10 cellular contexts compared by ENCODE assay signal in the genomic region with DNA sequence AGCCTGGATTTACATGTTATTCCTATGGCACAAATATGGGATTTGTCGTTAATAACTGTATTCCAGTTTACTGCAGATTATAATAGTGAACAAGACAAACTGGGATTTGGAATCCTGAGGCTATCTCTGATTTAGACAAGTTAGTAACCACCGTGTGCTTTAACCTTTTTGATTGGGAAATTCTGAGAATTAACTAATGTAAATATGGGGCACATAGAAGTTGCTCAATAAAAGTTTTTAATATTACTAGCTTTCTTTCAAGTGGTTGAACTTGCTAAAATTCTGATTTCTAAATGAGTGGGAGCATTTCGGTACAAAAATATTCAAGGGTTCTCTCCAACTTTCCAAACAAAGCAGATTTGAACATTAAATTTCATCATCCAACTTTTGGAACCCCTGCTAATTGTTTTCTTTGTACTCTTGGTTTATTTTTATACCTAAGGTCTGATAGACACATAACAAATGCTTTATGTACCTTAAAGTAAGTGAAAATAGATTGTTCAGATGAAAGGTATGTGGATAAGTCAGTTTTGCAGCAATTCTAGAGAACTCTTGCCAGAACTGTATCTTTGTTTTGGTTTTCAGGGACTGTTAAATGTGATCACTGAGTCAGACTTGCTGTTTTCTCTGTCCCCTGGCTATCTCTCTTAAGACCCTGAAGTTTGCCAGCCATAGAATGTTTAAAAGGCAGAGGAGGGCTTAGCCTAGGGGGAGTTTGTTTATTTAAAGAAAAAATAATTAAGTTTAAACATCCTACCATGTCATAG. TPM values are rescaled to one million over a fixed set of nuclear protein-coding genes. Genes with fewer than 3 reads are reported as not detected.
A peak's percentile ranks its signal among the peaks of the same experiment; 100 is the strongest.
DNase-seq lines count a peak whose midpoint lies in the region; ATAC-seq and TF ChIP-seq lines count a peak whose summit lies in the region.
"Had no signal": no experiment of that assay in that cellular context is flagged by ENCODE, and none has a peak within 500 bp of the region (broad histone marks: within the 10 kb centered on the region; RNA-seq: fewer than 3 reads in every experiment).

No MANE protein-coding gene starts in this region.

- H3K36me3 ChIP-seq in HCT116 (ENCODE audit: control insufficient read depth in 1 of 2, insufficient read depth in 2 of 2, low read length in 2 of 2) (no peaks in the 10 kb centered on the region), brain microvascular endothelial cell (replicated peaks) (no peaks in the 10 kb centered on the region), left lung (peaks cover 0 to 13% of the 10 kb centered on the region in 2 donors)

- H4K20me1 ChIP-seq in HCT116 (ENCODE audit: insufficient read depth) = peaks cover 5% of the 10 kb centered on the region; the same call in 1 of the 2 replicates

- TF ChIP-seq POLR2A in HCT116 (IDR thresholded peaks at IDR 0.05; ENCODE audit: borderline replicate concordance, extremely low read depth, insufficient read depth, insufficient read length) = no peak

- H3K79me2 ChIP-seq in HCT116 (ENCODE audit: insufficient read depth, low read length) = peaks cover 74% of the 10 kb centered on the region

- in situ Hi-C loops in brain microvascular endothelial cell (cut with HindIII; ENCODE audit: low pct_ligation_motif_present, low sequenced_read_pairs) = no loop called here

- H2AFZ ChIP-seq in HCT116 (ENCODE audit: low read depth, low read length, poor library complexity, severe bottlenecking) = no peak overlapping the region

- DNase-seq in A172 (ENCODE audit: low spot score) = peak; percentile 30
- no peak for DNase-seq in HCT116 (ENCODE audit: low read depth, low spot score)
- peak; percentile 60 for DNase-seq in brain microvascular endothelial cell
- no peak for DNase-seq in left lung
- no peak for DNase-seq in head of caudate nucleus
- no peak for DNase-seq in iPS-NIHi11 (ENCODE audit: low spot score)
- DNase-seq: anterior cingulate cortex, C1 segment of cervical spinal cord had no signal

- CTCF ChIA-PET in HCT116 (lab: Charles Lee) = no interaction called here

- no peak overlapping the region for H3K9ac ChIP-seq in HCT116 (ENCODE audit: low read length)

- ATAC-seq in HCT116 (no peak), left lung (peak; percentile 72), HG03159 (IDR thresholded peaks at IDR 0.05; ENCODE audit: unreplicated experiment) (no peak), GM21423 (IDR thresholded peaks at IDR 0.05; ENCODE audit: unreplicated experiment) (no peak)

- H3K4me2 ChIP-seq in HCT116 (ENCODE audit: low read length) = peak overlapping the region; percentile 6; the same call in 1 of the 2 replicates

- H3K4me1 ChIP-seq in HCT116 (ENCODE audit: control insufficient read depth in 1 of 2, insufficient read depth in 2 of 2, low read length in 2 of 2) (peaks cover 6 to 9% of the 10 kb centered on the region in 2 experiments; a peak in 3 of 4 replicates), left lung (peaks cover 0 to 6% of the 10 kb centered on the region in 2 donors)

- H3K27me3 ChIP-seq in HCT116 (ENCODE audit: insufficient read depth, low read length) (no peaks in the 10 kb centered on the region), brain microvascular endothelial cell (replicated peaks) (no peaks in the 10 kb centered on the region), left lung (no peaks in the 10 kb centered on the region)

- TF ChIP-seq RAD21 in HCT116 (IDR thresholded peaks at IDR 0.05; ENCODE audit: low read depth) = no peak

- RAD21 ChIA-PET in HCT116 (lab: Charles Lee; ENCODE audit: low non-redundant PET in 1 of 2, low total read pairs in 2 of 2, uncharacterized antibody in 2 of 2, unreplicated experiment in 2 of 2) = no interaction called here

- BruUV-seq in HCT116 (replicated peaks; lab: Mats Ljungman, UMichigan) = no TSS peak

- H3K4me3 ChIP-seq in HCT116 (replicated peaks in 1 of 2; ENCODE audit: low read depth in 1 of 2, low read length in 2 of 2) (no peak overlapping the region), brain microvascular endothelial cell (ENCODE audit: low read depth, low read length) (no peak overlapping the region), left lung (no peak overlapping the region)

- no peak overlapping the region; the same call in 1 of the 2 replicates for H3K27ac ChIP-seq in HCT116 (ENCODE audit: low read depth, low read length)
- peak overlapping the region; percentile 68 for H3K27ac ChIP-seq in brain microvascular endothelial cell
- peak overlapping the region; percentile 5 to 72 for H3K27ac ChIP-seq in left lung

- peaks cover 0 to 2% of the 10 kb centered on the region in 2 experiments; a peak in 1 of 4 replicates for H3K9me3 ChIP-seq in HCT116 (ENCODE audit: control insufficient read depth in 1 of 2, insufficient read depth in 1 of 2, low read depth in 1 of 2, low read length in 2 of 2)
- peaks cover 0 to 3% of the 10 kb centered on the region in 2 donors for H3K9me3 ChIP-seq in left lung

- intact Hi-C loops in HCT116 (cut with micrococcal nuclease) = no loop called here
- intact Hi-C loops in left lung (cut with DNase I) = no loop called here
- intact Hi-C loops in head of caudate nucleus (cut with DNase I) = no loop called here

- no peaks in the 10 kb centered on the region for H3K9me2 ChIP-seq in HCT116 (ENCODE audit: insufficient read depth)

- TF ChIP-seq CTCF in HCT116 (IDR thresholded peaks at IDR 0.05 in 2 of 3, conservative IDR thresholded peaks at IDR 0.05 in 1 of 3; ENCODE audit: borderline replicate concordance in 1 of 3, insufficient read depth in 1 of 3, low read depth in 2 of 3, low read length in 2 of 3) (no peak), brain microvascular endothelial cell (IDR thresholded peaks at IDR 0.05; ENCODE audit: low read depth, low read length, missing control alignments) (no peak), left lung (IDR thresholded peaks at IDR 0.05) (no peak)

- POLR2A ChIA-PET in HCT116 (lab: Charles Lee) = no interaction called here

TF ChIP-seq in HCT116, 20 proteins besides CTCF, POLR2A, EP300 and RAD21:
- TF ChIP-seq CEBPB (IDR thresholded peaks at IDR 0.05; ENCODE audit: low read depth) (no peak), FOSL1 (IDR thresholded peaks at IDR 0.05; ENCODE audit: low read depth) (peak; percentile 29; the same call in 1 of the 2 replicates), EGR1 (IDR thresholded peaks at IDR 0.05; ENCODE audit: low read depth) (no peak), YY1 (IDR thresholded peaks at IDR 0.05; ENCODE audit: extremely low read depth, insufficient replicate concordance, low read depth, low read length) (no peak), SP1 (IDR thresholded peaks at IDR 0.05; ENCODE audit: low read depth) (peak; percentile 23; the same call in 1 of the 2 replicates)
- TF ChIP-seq, protein P1, sequence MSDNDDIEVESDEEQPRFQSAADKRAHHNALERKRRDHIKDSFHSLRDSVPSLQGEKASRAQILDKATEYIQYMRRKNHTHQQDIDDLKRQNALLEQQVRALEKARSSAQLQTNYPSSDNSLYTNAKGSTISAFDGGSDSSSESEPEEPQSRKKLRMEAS (IDR thresholded peaks at IDR 0.05) = no peak

RNA-seq across cellular contexts. Expression of gene FRS2, which starts 57.5 kb away (rescaled TPM):
- 42.4 and 43.6 TPM in 2 replicates for total RNA-seq in A172 (2014; rRNA removed; shearing (Covaris generic))
- total RNA-seq in HCT116 (2021; ENCODE audit: unreplicated experiment) = 14.7 TPM
- 4.4 and 4.7 TPM in 2 replicates for polyA plus RNA-seq in HCT116 (2012)
- 10 to 100 TPM; 28.9 to 40.8 TPM for total RNA-seq in left lung

RNA-seq across cellular contexts. Expression of gene CCT2, which starts 57.6 kb away (rescaled TPM):
- 417 and 440 TPM in 2 replicates for total RNA-seq in A172 (2014; rRNA removed; shearing (Covaris generic))
- 398 TPM for total RNA-seq in HCT116 (2021; ENCODE audit: unreplicated experiment)
- polyA plus RNA-seq in HCT116 (2012) = 230 and 235 TPM in 2 replicates
- 100 to 1,000 TPM; 115 to 156 TPM for total RNA-seq in left lung

Comparison
In these comparisons a context has a peak if more than half of its experiments do, and no peak if none do; other contexts are left out.
1. DNase-seq: peak in A172 (single experiment) and brain microvascular endothelial cell (single experiment); none in HCT116 (single experiment), left lung (0 of 2), head of caudate nucleus (0 of 42) and iPS-NIHi11 (single experiment).